Comparison of ENCODE assay signal across 27 cellular contexts in the genomic region with DNA sequence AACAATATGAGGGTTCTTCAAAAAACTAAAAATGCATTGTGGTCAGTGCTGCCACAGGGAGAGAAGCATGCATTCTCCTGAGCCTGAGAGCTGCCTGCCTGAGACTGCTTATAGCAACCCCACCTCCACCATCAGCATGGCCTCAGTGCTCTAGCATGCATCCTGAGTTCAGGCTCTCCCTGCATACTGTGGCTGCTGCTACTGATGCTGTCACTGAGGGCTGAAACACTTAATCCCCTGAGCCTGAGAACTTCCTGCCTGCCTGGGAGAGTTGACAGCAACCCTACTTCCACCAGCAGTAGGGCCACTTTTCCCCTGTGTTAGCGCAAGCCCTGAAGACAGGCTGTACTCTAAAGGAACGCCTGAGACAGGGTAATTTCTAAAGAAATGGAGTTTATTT.
"Had no signal": no experiment of that assay in that cellular context is flagged by ENCODE, and none has a peak within 500 bp of the region (broad histone marks: within the 10 kb centered on the region; RNA-seq: fewer than 3 reads in every experiment).

No MANE protein-coding gene starts in this region.

- H3K4me2 ChIP-seq: SK-N-SH had no signal

- H3K36me3 ChIP-seq: breast epithelium, Peyer's patch, SJSA1 had no signal

- DNase-seq: activated B cell treated with CpG ODN at 0.5 μM for 24 hours; activated CD4-positive, alpha-beta memory T cell treated with anti-CD3 and anti-CD28 coated beads, Interleukin-2, amount 10 ng/mL, durations not matched to agents 7 days and 5 days; activated CD4-positive, alpha-beta T cell treated with anti-CD3 and anti-CD28 coated beads for 1 hour; activated CD4-positive, alpha-beta T cell treated with anti-CD3 and anti-CD28 coated beads for 48 hours; activated effector memory CD4-positive, alpha-beta T cell treated with anti-CD3 and anti-CD28 coated beads, Interleukin-2, amount 50 U/mL, for 16 hours; activated naive CD4-positive, alpha-beta T cell; activated naive CD4-positive, alpha-beta T cell treated with anti-CD3 and anti-CD28 coated beads, Interleukin-2, amount 50 U/mL, for 16 hours; activated naive CD8-positive, alpha-beta T cell treated with anti-CD3 and anti-CD28 coated beads for 36 hours; activated T-cell treated with anti-CD3 and anti-CD28 coated beads, Interleukin-2, amount 50 U/mL, for 1 hour; activated T-cell treated with anti-CD3 and anti-CD28 coated beads, Interleukin-2, amount 50 U/mL, for 72 hours; amygdala; body of pancreas; NCI-H1105 treated with DMSO at 0.1 percent for 48 hours; NCI-H1436; NCI-H1694; NCI-H345; NCI-H524 treated with DMSO at 0.1 percent for 48 hours; PC-3; Peyer's patch; RPMI8226; SHP77 treated with DMSO at 0.1 percent for 48 hours; SK-N-SH had no signal

- H3K4me1 ChIP-seq: body of pancreas, breast epithelium, Peyer's patch, SJSA1 had no signal

- H3K36me3 Mint-ChIP-seq: activated naive CD8-positive, alpha-beta T cell treated with anti-CD3 and anti-CD28 coated beads for 36 hours had no signal

- H3K27ac ChIP-seq: body of pancreas, breast epithelium, Peyer's patch, SJSA1 had no signal

- H3K9me3 ChIP-seq: body of pancreas, Peyer's patch, SJSA1, SK-N-SH had no signal

- H3K4me3 Mint-ChIP-seq: activated B cell treated with CpG ODN at 0.5 μM for 24 hours; activated CD4-positive, alpha-beta memory T cell treated with anti-CD3 and anti-CD28 coated beads, Interleukin-2, amount 10 ng/mL, durations not matched to agents 7 days and 5 days; activated naive CD8-positive, alpha-beta T cell treated with anti-CD3 and anti-CD28 coated beads for 36 hours; activated T-cell treated with anti-CD3 and anti-CD28 coated beads, Interleukin-2, amount 50 U/mL, for 72 hours; activated T-helper 17 cell treated with anti-CD3 and anti-CD28 coated beads, Interleukin-2, amount 50 U/mL, for 72 hours; T-helper 1 cell treated with Interleukin-12 subunit alpha and Interleukin-12 subunit beta and Interleukin-4 antibody, amounts not matched to agents 30 μg/mL and 1 μg/mL, for 36 hours; T-helper 2 cell treated with Interferon-gamma antibody and Interleukin-4, amounts not matched to agents 5 μg/mL and 100 μg/mL, for 36 hours had no signal

- H3K9ac ChIP-seq: SK-N-SH had no signal

- H3K4me1 Mint-ChIP-seq: activated B cell treated with CpG ODN at 0.5 μM for 24 hours; activated CD4-positive, alpha-beta memory T cell treated with anti-CD3 and anti-CD28 coated beads, Interleukin-2, amount 10 ng/mL, durations not matched to agents 7 days and 5 days; activated naive CD8-positive, alpha-beta T cell treated with anti-CD3 and anti-CD28 coated beads for 36 hours; activated T-helper 17 cell treated with anti-CD3 and anti-CD28 coated beads, Interleukin-2, amount 50 U/mL, for 72 hours had no signal

- H3K9me3 Mint-ChIP-seq: activated B cell treated with CpG ODN at 0.5 μM for 24 hours; activated CD4-positive, alpha-beta memory T cell treated with anti-CD3 and anti-CD28 coated beads, Interleukin-2, amount 10 ng/mL, durations not matched to agents 7 days and 5 days; T-helper 1 cell treated with Interleukin-12 subunit alpha and Interleukin-12 subunit beta and Interleukin-4 antibody, amounts not matched to agents 30 μg/mL and 1 μg/mL, for 36 hours; T-helper 2 cell treated with Interferon-gamma antibody and Interleukin-4, amounts not matched to agents 5 μg/mL and 100 μg/mL, for 36 hours had no signal

- H3K4me3 ChIP-seq: body of pancreas, breast epithelium, Peyer's patch, SJSA1 had no signal

- H3K27me3 ChIP-seq: body of pancreas, breast epithelium, Peyer's patch, SJSA1 had no signal

- ATAC-seq: activated T-cell treated with anti-CD3 and anti-CD28 coated beads, Interleukin-2, amount 50 U/mL, for 72 hours; activated T-helper 17 cell treated with anti-CD3 and anti-CD28 coated beads, Interleukin-2, amount 50 U/mL, for 72 hours; body of pancreas; PC-3 had no signal

- H3K27me3 Mint-ChIP-seq: activated B cell treated with CpG ODN at 0.5 μM for 24 hours; activated naive CD8-positive, alpha-beta T cell treated with anti-CD3 and anti-CD28 coated beads for 36 hours had no signal

- H3K27ac Mint-ChIP-seq: activated B cell treated with CpG ODN at 0.5 μM for 24 hours; activated CD4-positive, alpha-beta memory T cell treated with anti-CD3 and anti-CD28 coated beads, Interleukin-2, amount 10 ng/mL, durations not matched to agents 7 days and 5 days; activated naive CD8-positive, alpha-beta T cell treated with anti-CD3 and anti-CD28 coated beads for 36 hours; activated T-cell treated with anti-CD3 and anti-CD28 coated beads, Interleukin-2, amount 50 U/mL, for 72 hours; activated T-helper 17 cell treated with anti-CD3 and anti-CD28 coated beads, Interleukin-2, amount 50 U/mL, for 72 hours; T-helper 1 cell treated with Interleukin-12 subunit alpha and Interleukin-12 subunit beta and Interleukin-4 antibody, amounts not matched to agents 30 μg/mL and 1 μg/mL, for 36 hours; T-helper 2 cell treated with Interferon-gamma antibody and Interleukin-4, amounts not matched to agents 5 μg/mL and 100 μg/mL, for 36 hours had no signal
